8 cellular contexts compared by ENCODE assay signal in the genomic region with DNA sequence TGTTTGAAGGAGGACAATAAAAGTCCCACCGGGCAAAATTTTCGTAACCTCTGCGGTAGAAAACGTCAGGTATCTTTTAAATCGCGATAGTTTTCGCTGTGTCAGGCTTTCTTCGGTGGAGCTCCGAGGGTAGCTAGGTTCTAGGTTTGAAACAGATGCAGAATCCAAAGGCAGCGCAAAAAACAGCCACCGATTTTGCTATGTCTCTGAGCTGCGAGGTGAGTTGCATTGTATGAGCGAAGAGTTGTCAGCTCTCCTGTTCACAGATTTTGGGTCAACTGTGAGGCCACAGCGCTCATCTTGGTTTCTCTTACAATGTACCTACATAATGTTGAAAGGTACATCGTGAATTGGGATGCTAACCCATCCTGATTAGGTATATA. TPM values are rescaled to one million over a fixed set of nuclear protein-coding genes. Genes with fewer than 3 reads are reported as not detected.
DNase-seq lines count a peak whose midpoint lies in the region; ATAC-seq and TF ChIP-seq lines count a peak whose summit lies in the region.

No MANE protein-coding gene starts in this region.

- peak overlapping the region; percentile 92 for H3K27ac ChIP-seq in HUES48 (ENCODE audit: low read depth, low read length)

- H3K27ac Mint-ChIP-seq in activated T-cell treated with anti-CD3 and anti-CD28 coated beads, Interleukin-2, amount 50 U/mL, for 24 hours: peak overlapping the region; percentile 100
- H3K27ac Mint-ChIP-seq in osteocyte (ENCODE audit: unreplicated experiment): peak overlapping the region; percentile 99

- no peak for TF ChIP-seq CTCF in foreskin fibroblast (IDR thresholded peaks at IDR 0.05; ENCODE audit: low read depth, low read length)
- TF ChIP-seq CTCF in osteocyte (IDR thresholded peaks at IDR 0.05): no peak

- peak overlapping the region; percentile 98 for H3K4me3 Mint-ChIP-seq in activated T-cell treated with anti-CD3 and anti-CD28 coated beads, Interleukin-2, amount 50 U/mL, for 24 hours
- H3K4me3 Mint-ChIP-seq in osteocyte (ENCODE audit: unreplicated experiment): peak overlapping the region; percentile 91

- H3K4me1 ChIP-seq in HUES48 (ENCODE audit: control insufficient read depth, insufficient read depth, low read length): peaks cover 14% of the 10 kb centered on the region; the same call in 1 of the 2 replicates

- H3K4me3 ChIP-seq in HUES48 (ENCODE audit: low read depth, low read length) (peak overlapping the region; percentile 89), foreskin fibroblast (ENCODE audit: low read depth in 1 of 2, low read length in 2 of 2) (peak overlapping the region; percentile 89 to 95)

- peak overlapping the region; percentile 90 for H3K9ac ChIP-seq in HUES48 (ENCODE audit: low read depth, low read length)

- H3K9me3 ChIP-seq in HUES48 (ENCODE audit: control insufficient read depth, insufficient read depth, low read length): no peaks in the 10 kb centered on the region

- peaks cover 22% of the 10 kb centered on the region for H3K36me3 Mint-ChIP-seq in activated T-cell treated with anti-CD3 and anti-CD28 coated beads, Interleukin-2, amount 50 U/mL, for 24 hours (ENCODE audit: low read depth)
- H3K36me3 Mint-ChIP-seq in osteocyte (ENCODE audit: unreplicated experiment): peaks cover 5% of the 10 kb centered on the region

- ATAC-seq in GM19397 (IDR thresholded peaks at IDR 0.05; ENCODE audit: unreplicated experiment) (no peak), HG02610 (IDR thresholded peaks at IDR 0.05; ENCODE audit: unreplicated experiment) (no peak)

- H3K4me1 Mint-ChIP-seq in activated T-cell treated with anti-CD3 and anti-CD28 coated beads, Interleukin-2, amount 50 U/mL, for 24 hours (ENCODE audit: low read depth): peaks cover 60% of the 10 kb centered on the region
- peaks cover 29% of the 10 kb centered on the region for H3K4me1 Mint-ChIP-seq in osteocyte (ENCODE audit: unreplicated experiment)

- H3K27me3 Mint-ChIP-seq in activated T-cell treated with anti-CD3 and anti-CD28 coated beads, Interleukin-2, amount 50 U/mL, for 24 hours: no peaks in the 10 kb centered on the region
- no peaks in the 10 kb centered on the region for H3K27me3 Mint-ChIP-seq in osteocyte (ENCODE audit: unreplicated experiment)

- DNase-seq in AG20443 (ENCODE audit: low spot score): peak; percentile 26
- peak; percentile 49 for DNase-seq in activated T-cell treated with anti-CD3 and anti-CD28 coated beads, Interleukin-2, amount 50 U/mL, for 24 hours
- DNase-seq in foreskin fibroblast: peak in 1 of 2 donors; percentile 22
- DNase-seq in osteocyte (ENCODE audit: extremely low spot score, unreplicated experiment): no peak
- DNase-seq in GF-D8 (lab: John Stamatoyannopoulos, UW): no peak

- H3K9me3 Mint-ChIP-seq in activated T-cell treated with anti-CD3 and anti-CD28 coated beads, Interleukin-2, amount 50 U/mL, for 24 hours: no peaks in the 10 kb centered on the region
- H3K9me3 Mint-ChIP-seq in osteocyte (ENCODE audit: unreplicated experiment): no peaks in the 10 kb centered on the region

- H3K36me3 ChIP-seq in HUES48 (ENCODE audit: control insufficient read depth, insufficient read depth, low read length): no peaks in the 10 kb centered on the region

- no peaks in the 10 kb centered on the region for H3K27me3 ChIP-seq in HUES48 (ENCODE audit: control insufficient read depth, insufficient read depth, low read length)

RNA-seq across cellular contexts. Expression of a gene that starts 0.5 kb away (rescaled TPM):
- total RNA-seq in osteocyte: 38.0 and 42.9 TPM in 2 replicates

RNA-seq across cellular contexts. Expression of a gene that starts 8.5 kb away (rescaled TPM):
- 17.7 and 18.4 TPM in 2 replicates for total RNA-seq in osteocyte

Comparison
In these comparisons a context has a peak if more than half of its experiments do, and no peak if none do; other contexts are left out.
1. DNase-seq: peak in AG20443 (single experiment) and activated T-cell treated with anti-CD3 and anti-CD28 coated beads, Interleukin-2, amount 50 U/mL, for 24 hours (single experiment); none in osteocyte (single experiment) and GF-D8 (single experiment).